Comparison of ENCODE assay signal across 8 cellular contexts in genomic region chr4:37453004-37453360, GRCh38.
DNase-seq lines count a peak whose midpoint lies in the region; ATAC-seq and TF ChIP-seq lines count a peak whose summit lies in the region.

No MANE protein-coding gene starts in this region.

- no peak for TF ChIP-seq POLR2A in suprapubic skin (IDR thresholded peaks at IDR 0.05)

- 8% methylated on average over 4 of the region's 4 CpGs for WGBS in suprapubic skin

- TF ChIP-seq CTCF in AG10803 (conservative IDR thresholded peaks at IDR 0.05; ENCODE audit: low read length) (peak; percentile 34), epithelial cell of proximal tubule (conservative IDR thresholded peaks at IDR 0.05; ENCODE audit: low read depth, low read length) (peak; percentile 78), mucosa of descending colon (IDR thresholded peaks at IDR 0.05) (no peak), suprapubic skin (IDR thresholded peaks at IDR 0.05) (peak in 1 of 2 donors; percentile 44)

- H3K9me3 ChIP-seq in mucosa of descending colon (no peaks in the 10 kb centered on the region), suprapubic skin (no peaks in the 10 kb centered on the region)

- H3K27ac ChIP-seq in suprapubic skin = no peak overlapping the region

- peak; percentile 75 for ATAC-seq in GM18868 (IDR thresholded peaks at IDR 0.05; ENCODE audit: unreplicated experiment)
- ATAC-seq in HG03280 (IDR thresholded peaks at IDR 0.05; ENCODE audit: unreplicated experiment) = peak; percentile 49
- peak; percentile 84 for ATAC-seq in mucosa of descending colon

- no peak overlapping the region for H3K27ac Mint-ChIP-seq in activated CD4-positive, alpha-beta T cell treated with anti-CD3 and anti-CD28 coated beads, Interleukin-2, amount 10 ng/mL, durations not matched to agents 7 days and 5 days

- intact Hi-C loops in mucosa of descending colon (cut with DNase I, micrococcal nuclease) = loop anchor here in 1 of 2 donors (5.0 kb wide), 1 partner anchor 114 kb away; no protein-coding TSS in a partner anchor

- H3K4me1 Mint-ChIP-seq in activated CD4-positive, alpha-beta T cell treated with anti-CD3 and anti-CD28 coated beads, Interleukin-2, amount 10 ng/mL, durations not matched to agents 7 days and 5 days = peaks cover 17% of the 10 kb centered on the region

- peak; percentile 29 for DNase-seq in AG10803 (ENCODE audit: low read depth)
- peak; percentile 28 for DNase-seq in NCI-H2227 treated with DMSO at 0.1 percent for 48 hours (lab: John Stamatoyannopoulos, UW)
- peak; percentile 63 for DNase-seq in activated CD4-positive, alpha-beta T cell treated with anti-CD3 and anti-CD28 coated beads, Interleukin-2, amount 10 ng/mL, durations not matched to agents 7 days and 5 days
- peak; percentile 72 for DNase-seq in epithelial cell of proximal tubule (ENCODE audit: low read depth)
- peak in 1 of 3 donors; percentile 94 for DNase-seq in mucosa of descending colon
- DNase-seq in suprapubic skin (ENCODE audit: low spot score in 2 of 2) = no peak

- H3K4me1 ChIP-seq in mucosa of descending colon (ENCODE audit: low read depth) (no peaks in the 10 kb centered on the region), suprapubic skin (peaks cover 17% of the 10 kb centered on the region)

- POLR2A ChIA-PET in activated CD4-positive, alpha-beta T cell treated with anti-CD3 and anti-CD28 coated beads, Interleukin-2, amount 10 ng/mL, durations not matched to agents 7 days and 5 days (lab: Charles Lee) = no interaction called here

- peak overlapping the region; percentile 61 for H3K4me3 Mint-ChIP-seq in activated CD4-positive, alpha-beta T cell treated with anti-CD3 and anti-CD28 coated beads, Interleukin-2, amount 10 ng/mL, durations not matched to agents 7 days and 5 days

- CTCF ChIA-PET in activated CD4-positive, alpha-beta T cell treated with anti-CD3 and anti-CD28 coated beads, Interleukin-2, amount 10 ng/mL, durations not matched to agents 7 days and 5 days (lab: Charles Lee) = interaction anchor here (0.9 to 1.1 kb wide), 2 partner anchors 114 to 575 kb away, joined by 3 to 8 read pairs; no protein-coding TSS in a partner anchor

- peaks cover 39% of the 10 kb centered on the region for H3K27me3 ChIP-seq in suprapubic skin

- no peaks in the 10 kb centered on the region for H3K9me3 Mint-ChIP-seq in activated CD4-positive, alpha-beta T cell treated with anti-CD3 and anti-CD28 coated beads, Interleukin-2, amount 10 ng/mL, durations not matched to agents 7 days and 5 days

- H3K27me3 Mint-ChIP-seq in activated CD4-positive, alpha-beta T cell treated with anti-CD3 and anti-CD28 coated beads, Interleukin-2, amount 10 ng/mL, durations not matched to agents 7 days and 5 days = peaks cover 74% of the 10 kb centered on the region

- no peaks in the 10 kb centered on the region for H3K36me3 Mint-ChIP-seq in activated CD4-positive, alpha-beta T cell treated with anti-CD3 and anti-CD28 coated beads, Interleukin-2, amount 10 ng/mL, durations not matched to agents 7 days and 5 days (ENCODE audit: low read depth)

- TF ChIP-seq EP300 in suprapubic skin (IDR thresholded peaks at IDR 0.05) = no peak

- H3K4me3 ChIP-seq in AG10803 (ENCODE audit: low read length) (no peak overlapping the region), epithelial cell of proximal tubule (ENCODE audit: low read depth, low read length) (peak overlapping the region; percentile 59), mucosa of descending colon (no peak overlapping the region), suprapubic skin (peak overlapping the region; percentile 61)

- no peaks in the 10 kb centered on the region for H3K36me3 ChIP-seq in mucosa of descending colon (ENCODE audit: low read depth)
- H3K36me3 ChIP-seq in suprapubic skin = no peaks in the 10 kb centered on the region

Comparison
In these comparisons a context has a peak if more than half of its experiments do, and no peak if none do; other contexts are left out.
1. DNase-seq: peak in AG10803 (single experiment), NCI-H2227 treated with DMSO at 0.1 percent for 48 hours (single experiment), activated CD4-positive, alpha-beta T cell treated with anti-CD3 and anti-CD28 coated beads, Interleukin-2, amount 10 ng/mL, durations not matched to agents 7 days and 5 days (single experiment) and epithelial cell of proximal tubule (single experiment); none in suprapubic skin (0 of 2).
2. H3K4me3 ChIP-seq: peak in epithelial cell of proximal tubule (single experiment) and suprapubic skin (single experiment); none in AG10803 (single experiment) and mucosa of descending colon (single experiment).
3. Peak in every context shown above with its lines, with median percentiles within 50 percentile points of each other: ATAC-seq.